Comparison of ENCODE assay signal across 23 cellular contexts in genomic region chr10:122509323-122509722, GRCh38. TPM values are rescaled to one million over a fixed set of nuclear protein-coding genes. Genes with fewer than 3 reads are reported as not detected.
DNase-seq lines count a peak whose midpoint lies in the region; ATAC-seq, FAIRE-seq and TF ChIP-seq lines count a peak whose summit lies in the region.
"Had no signal": no experiment of that assay in that cellular context is flagged by ENCODE, and none has a peak within 500 bp of the region (broad histone marks: within the 10 kb centered on the region; RNA-seq: fewer than 3 reads in every experiment).

No MANE protein-coding gene starts in this region.

- peak; percentile 33 for DNase-seq in Right ventricle myocardium superior
- no peak for DNase-seq in right atrium auricular region (ENCODE audit: low spot score)
- no peak for DNase-seq in keratinocyte (ENCODE audit: low read depth, low spot score)
- no peak for DNase-seq in osteocyte (ENCODE audit: extremely low spot score, unreplicated experiment)
- no peak for DNase-seq in NCI-H2227 treated with DMSO at 0.1 percent for 48 hours (lab: John Stamatoyannopoulos, UW)
- no peak for DNase-seq in sigmoid colon
- DNase-seq in posterior cingulate gyrus = no peak
- no peak for DNase-seq in cerebellar nuclear complex (lab: John Stamatoyannopoulos, UW)
- DNase-seq: 8988T, DMS 273 treated with DMSO at 0.1 percent for 48 hours, DND-41, GM23248, KBM-7, NCI-H187, NCI-H2107, NCI-H226, NCI-H524 had no signal

- H3K27me3 ChIP-seq in right atrium auricular region (no peaks in the 10 kb centered on the region), keratinocyte (ENCODE audit: control insufficient read depth, extremely low read depth, insufficient read depth, low read length) (no peaks in the 10 kb centered on the region), sigmoid colon (no peaks in the 10 kb centered on the region)

- peaks cover 65% of the 10 kb centered on the region for H3K36me3 Mint-ChIP-seq in osteocyte (ENCODE audit: unreplicated experiment)
- H3K36me3 Mint-ChIP-seq: CD14-positive monocyte had no signal

- H3K4me3 Mint-ChIP-seq in osteocyte (ENCODE audit: unreplicated experiment) = no peak overlapping the region
- H3K4me3 Mint-ChIP-seq: CD14-positive monocyte had no signal

- dilution Hi-C loops in keratinocyte (cut with MboI; ENCODE audit: extremely low pct_ligation_motif_present, low sequenced_read_pairs) = no loop called here

- WGBS in sigmoid colon, 2 donors = 76 to 86% methylated on average over 11 of the region's 11 CpGs

- H3K4me2 ChIP-seq in keratinocyte (ENCODE audit: control insufficient read depth, extremely low read depth, insufficient read depth, low read depth, low read length) = no peak overlapping the region

- peak overlapping the region; percentile 25 for H3K27ac Mint-ChIP-seq in osteocyte (ENCODE audit: unreplicated experiment)

- FAIRE-seq in keratinocyte (lab: Jason Lieb, UNC) = peak; percentile 5
- FAIRE-seq: G401.6, HepG2 had no signal

- H3K9me1 ChIP-seq in keratinocyte (ENCODE audit: control insufficient read depth, extremely low read depth, insufficient read depth, low read length) = peaks cover 7% of the 10 kb centered on the region

- H3K4me3 ChIP-seq in right atrium auricular region (no peak overlapping the region), keratinocyte (ENCODE audit: control insufficient read depth in 2 of 3, extremely low read depth in 1 of 3, insufficient read depth in 2 of 3, low read depth in 1 of 3, low read length in 3 of 3) (no peak overlapping the region), sigmoid colon (no peak overlapping the region)
- H3K4me3 ChIP-seq: GM23248 had no signal

- H3K9ac ChIP-seq in keratinocyte (ENCODE audit: control insufficient read depth, extremely low read depth, insufficient read depth, low read length) = peak overlapping the region; percentile 63
- H3K9ac ChIP-seq: GM23248 had no signal

- H3K79me2 ChIP-seq in keratinocyte (ENCODE audit: control insufficient read depth, insufficient read depth, low read length) = no peaks in the 10 kb centered on the region

- peaks cover 22% of the 10 kb centered on the region for H3K4me1 Mint-ChIP-seq in osteocyte (ENCODE audit: unreplicated experiment)
- H3K4me1 Mint-ChIP-seq: CD14-positive monocyte had no signal

- no peak for TF ChIP-seq POLR2A in sigmoid colon (IDR thresholded peaks at IDR 0.05)

- TF ChIP-seq EP300 in sigmoid colon (IDR thresholded peaks at IDR 0.05) = no peak

- H3K9me3 ChIP-seq in right atrium auricular region (no peaks in the 10 kb centered on the region), keratinocyte (ENCODE audit: control insufficient read depth, low read depth, low read length) (no peaks in the 10 kb centered on the region), sigmoid colon (no peaks in the 10 kb centered on the region)

- no peaks in the 10 kb centered on the region for H3K27me3 Mint-ChIP-seq in osteocyte (ENCODE audit: unreplicated experiment)

- H2AFZ ChIP-seq in keratinocyte (ENCODE audit: control insufficient read depth, low read length) = no peak overlapping the region
- H2AFZ ChIP-seq: GM23248 had no signal

- H3K27ac ChIP-seq in right atrium auricular region = no peak overlapping the region
- H3K27ac ChIP-seq in keratinocyte (ENCODE audit: control insufficient read depth, insufficient read depth, low read length) = peak overlapping the region; percentile 87
- H3K27ac ChIP-seq in sigmoid colon = peak overlapping the region in 1 of 4 donors; percentile 7
- H3K27ac ChIP-seq: GM23248 had no signal

- H3K9me3 Mint-ChIP-seq in osteocyte (ENCODE audit: unreplicated experiment) = no peaks in the 10 kb centered on the region

- no peaks in the 10 kb centered on the region for H4K20me1 ChIP-seq in keratinocyte (ENCODE audit: control insufficient read depth, extremely low read depth, insufficient read depth, low read length)

- H3K36me3 ChIP-seq in right atrium auricular region = peaks cover 18% of the 10 kb centered on the region
- H3K36me3 ChIP-seq in keratinocyte (ENCODE audit: control insufficient read depth in 2 of 2, extremely low read depth in 1 of 2, insufficient read depth in 2 of 2, low read length in 2 of 2) = peaks cover 28 to 64% of the 10 kb centered on the region in 2 experiments
- H3K36me3 ChIP-seq in sigmoid colon = peaks cover 24 to 65% (median 27%) of the 10 kb centered on the region in 4 donors

- ATAC-seq in Right ventricle myocardium superior (ENCODE audit: poor library complexity) = no peak
- ATAC-seq: HCT116, HepG2 had no signal

- H3K4me1 ChIP-seq in right atrium auricular region (peaks cover 0 to 8% of the 10 kb centered on the region in 2 donors), keratinocyte (ENCODE audit: control insufficient read depth, extremely low read depth, insufficient read depth, low read length) (peaks cover 20% of the 10 kb centered on the region), sigmoid colon (peaks cover 0 to 13% (median 12%) of the 10 kb centered on the region in 4 donors)

- intact Hi-C loops in Right ventricle myocardium superior (cut with DNase I) = no loop called here
- intact Hi-C loops in sigmoid colon (cut with DNase I) = loop anchor here (5.0 kb wide), 2 partner anchors 58 to 207 kb away; no protein-coding TSS in a partner anchor
- intact Hi-C loops in posterior cingulate gyrus (cut with DNase I) = no loop called here

- TF ChIP-seq CTCF in right atrium auricular region (IDR thresholded peaks at IDR 0.05) (no peak), keratinocyte (optimal IDR thresholded peaks at IDR 0.05 in 1 of 3, IDR thresholded peaks at IDR 0.05 in 1 of 3, conservative IDR thresholded peaks at IDR 0.05 in 1 of 3; ENCODE audit: extremely low read depth in 1 of 3, insufficient read depth in 2 of 3, low read length in 3 of 3) (no peak), osteocyte (IDR thresholded peaks at IDR 0.05) (no peak), sigmoid colon (IDR thresholded peaks at IDR 0.05) (no peak)

RNA-seq across cellular contexts. Expression of gene HTRA1, which starts 48.0 kb away (rescaled TPM):
- total RNA-seq in Right ventricle myocardium superior = 40.9 TPM
- total RNA-seq in right atrium auricular region = 10 to 100 TPM; 76.3 to 78.3 TPM
- 353 to 506 TPM (median 412 TPM) in 3 replicates for polyA plus RNA-seq in keratinocyte
- polyA plus RNA-seq in keratinocyte (2011; ENCODE audit: low read depth) = 77.7 TPM
- polyA plus RNA-seq in keratinocyte (2011; cell fraction: cytosol; rRNA removed) = 332 and 372 TPM in 2 replicates
- 463 and 555 TPM in 2 replicates for polyA plus RNA-seq in keratinocyte (2011; cell fraction: nucleus; rRNA removed)
- 189 and 262 TPM in 2 replicates for polyA plus RNA-seq in keratinocyte (2012; ENCODE audit: low replicate concordance)
- 106 to 221 TPM (median 187 TPM) in 3 replicates for polyA minus RNA-seq in keratinocyte
- 191 TPM for polyA minus RNA-seq in keratinocyte (2011; cell fraction: cytosol; rRNA and poly(A)+ RNA removed)
- 118 and 182 TPM in 2 replicates for polyA minus RNA-seq in keratinocyte (2011; cell fraction: nucleus; rRNA and poly(A)+ RNA removed)
- 1,546 and 1,638 TPM in 2 replicates for total RNA-seq in osteocyte
- 100 to 1,000 TPM; 119 to 162 (median 127) TPM for total RNA-seq in sigmoid colon
- polyA plus RNA-seq in sigmoid colon = 10 to 100 TPM; 22.7 to 43.8 (median 36.0) TPM

RNA-seq across cellular contexts. Expression of gene DMBT1, which starts 51.2 kb away (rescaled TPM):
- total RNA-seq in Right ventricle myocardium superior (not detected), right atrium auricular region (under 1 TPM in 1 of 2 donors, not detected in 1; 0.08 TPM), osteocyte (0.08 TPM in 2 replicates), sigmoid colon (under 1 TPM in 2 of 4 donors, not detected in 2; under 0.01 TPM)
- polyA plus RNA-seq in keratinocyte (0.04 to 0.17 TPM (median 0.08 TPM) in 3 replicates), sigmoid colon (100 to 1,000 TPM in 1 of 3 donors, 1 to 10 TPM in 2; 1.2 to 677 (median 7.2) TPM)
- not detected for polyA plus RNA-seq in keratinocyte (2011; ENCODE audit: low read depth)
- polyA plus RNA-seq in keratinocyte (2011; cell fraction: cytosol; rRNA removed) = 0.01 and 0.02 TPM in 2 replicates
- polyA plus RNA-seq in keratinocyte (2011; cell fraction: nucleus; rRNA removed) = 0.12 and 0.13 TPM in 2 replicates
- polyA plus RNA-seq in keratinocyte (2012; ENCODE audit: low replicate concordance) = 0.05 TPM in 1 of 2 replicates, not detected in the other
- polyA minus RNA-seq in keratinocyte = 0.06 to 0.13 TPM (median 0.13 TPM) in 3 replicates
- polyA minus RNA-seq in keratinocyte (2011; cell fraction: cytosol; rRNA and poly(A)+ RNA removed) = not detected
- 0.21 and 0.23 TPM in 2 replicates for polyA minus RNA-seq in keratinocyte (2011; cell fraction: nucleus; rRNA and poly(A)+ RNA removed)
- total RNA-seq: GM23248, HepG2 had no signal
- polyA plus RNA-seq: AG04450, CD14-positive monocyte, GM23248, HepG2 had no signal

RNA-seq across cellular contexts. Expression of gene ARMS2, which starts 54.9 kb away (rescaled TPM):
- total RNA-seq in Right ventricle myocardium superior = not detected
- not detected for total RNA-seq in right atrium auricular region
- polyA plus RNA-seq in keratinocyte = 0.08 TPM in 1 of 3 replicates, not detected in the others
- polyA plus RNA-seq in keratinocyte (2011; ENCODE audit: low read depth) = not detected
- polyA plus RNA-seq in keratinocyte (2011; cell fraction: cytosol; rRNA removed) = not detected in 2 replicates
- polyA plus RNA-seq in keratinocyte (2011; cell fraction: nucleus; rRNA removed) = not detected in 2 replicates
- not detected in 2 replicates for polyA plus RNA-seq in keratinocyte (2012; ENCODE audit: low replicate concordance)
- 0.29 to 1.3 TPM (median 0.56 TPM) in 3 replicates for polyA minus RNA-seq in keratinocyte
- not detected for polyA minus RNA-seq in keratinocyte (2011; cell fraction: cytosol; rRNA and poly(A)+ RNA removed)
- polyA minus RNA-seq in keratinocyte (2011; cell fraction: nucleus; rRNA and poly(A)+ RNA removed) = not detected in 2 replicates
- not detected in 2 replicates for total RNA-seq in osteocyte
- total RNA-seq in sigmoid colon = 1 to 10 TPM in 1 of 4 donors, not detected in 3; 1.1 TPM
- not detected for polyA plus RNA-seq in sigmoid colon
- total RNA-seq: GM23248, HepG2, RPMI7951 had no signal
- polyA plus RNA-seq: AG04450, CD14-positive monocyte, GM23248, HepG2 had no signal
